In genomic region chr3:183532620-183533409, GRCh38 we compare ENCODE assay signal across 1 cellular context.
TF ChIP-seq lines count a peak whose summit lies in the region.

No MANE protein-coding gene starts in this region.

TF ChIP-seq in K562, 482 proteins besides CTCF, POLR2A, EP300 and RAD21 (continued from another document and continues in another):
- no peak for TF ChIP-seq CTCFL (IDR thresholded peaks at IDR 0.05; ENCODE audit: borderline replicate concordance, insufficient read depth, low read depth, low read length, poor library complexity, severe bottlenecking)
- 0 out of 2 replicates have a peak, but pooled peaks have one; percentile 11 for TF ChIP-seq PTRF (tag; IDR thresholded peaks at IDR 0.05)
- TF ChIP-seq ARID1B (IDR thresholded peaks at IDR 0.05), result peak; percentile 73
- no peak for TF ChIP-seq PATZ1 (CRISPR knock-in tag; IDR thresholded peaks at IDR 0.05; ENCODE audit: borderline replicate concordance)
- TF ChIP-seq ZEB2 (IDR thresholded peaks at IDR 0.05), result peak; percentile 80
- no peak for TF ChIP-seq NCOA4 (IDR thresholded peaks at IDR 0.05; ENCODE audit: partially characterized antibody)
- no peak for TF ChIP-seq EWSR1 (IDR thresholded peaks at IDR 0.05; ENCODE audit: borderline replicate concordance, low read depth, partially characterized antibody)
- no peak for TF ChIP-seq CBX8 (IDR thresholded peaks at IDR 0.05; ENCODE audit: borderline replicate concordance, extremely low read depth, low read depth, low read length, poor library complexity, severe bottlenecking)
- TF ChIP-seq TEAD1 (CRISPR knock-in tag; IDR thresholded peaks at IDR 0.05), result no peak
- peak; percentile 88 for TF ChIP-seq JUND (IDR thresholded peaks at IDR 0.05; ENCODE audit: borderline replicate concordance, low read depth, low read length)
- peak; percentile 77; the same call in 1 of the 3 replicates for TF ChIP-seq JUND (tag; IDR thresholded peaks at IDR 0.05; ENCODE audit: borderline replicate concordance, low read depth, low read length)
- no peak for TF ChIP-seq ZFP91 (CRISPR knock-in tag; IDR thresholded peaks at IDR 0.05)
- TF ChIP-seq TFAM (CRISPR knock-in tag; conservative IDR thresholded peaks at IDR 0.05), result no peak
- TF ChIP-seq ZNF589 (CRISPR knock-in tag; IDR thresholded peaks at IDR 0.05; ENCODE audit: low read depth), result no peak
- no peak for TF ChIP-seq TAF9B (IDR thresholded peaks at IDR 0.05; ENCODE audit: partially characterized antibody)
- 0 out of 2 replicates have a peak, but pooled peaks have one; percentile 47 for TF ChIP-seq CHAMP1 (IDR thresholded peaks at IDR 0.05)
- no peak for TF ChIP-seq NONO (IDR thresholded peaks at IDR 0.05; ENCODE audit: low read depth in 2 of 2, low read length in 1 of 2)
- no peak; the same call in 1 of the 2 replicates for TF ChIP-seq ZNF316 (IDR thresholded peaks at IDR 0.05)
- no peak for TF ChIP-seq TRIM25 (IDR thresholded peaks at IDR 0.05; ENCODE audit: borderline replicate concordance)
- TF ChIP-seq ZNF12 (CRISPR knock-in tag; IDR thresholded peaks at IDR 0.05), result no peak
- no peak for TF ChIP-seq NR2C2 (CRISPR knock-in tag; IDR thresholded peaks at IDR 0.05)
- peak; percentile 66 for TF ChIP-seq NR2C2 (tag; IDR thresholded peaks at IDR 0.05)
- no peak for TF ChIP-seq RB1 (IDR thresholded peaks at IDR 0.05; ENCODE audit: low read depth)
- no peak for TF ChIP-seq PHTF2 (CRISPR knock-in tag; IDR thresholded peaks at IDR 0.05)
- no peak for TF ChIP-seq ZNF354B (CRISPR knock-in tag; IDR thresholded peaks at IDR 0.05)
- peak; percentile 57; the same call in 1 of the 2 replicates for TF ChIP-seq ARID2 (IDR thresholded peaks at IDR 0.05)
- TF ChIP-seq POLR2G (IDR thresholded peaks at IDR 0.05; ENCODE audit: low read depth, low read length), result no peak
- no peak for TF ChIP-seq ZNF561 (CRISPR knock-in tag; conservative IDR thresholded peaks at IDR 0.05)
- no peak for TF ChIP-seq RERE (CRISPR knock-in tag; IDR thresholded peaks at IDR 0.05; ENCODE audit: borderline replicate concordance)
- TF ChIP-seq FOXO4 (CRISPR knock-in tag; IDR thresholded peaks at IDR 0.05), result no peak
- peak; percentile 44 for TF ChIP-seq ZFX (CRISPR knock-in tag; IDR thresholded peaks at IDR 0.05)
- TF ChIP-seq FOXJ2 (tag; IDR thresholded peaks at IDR 0.05), result no peak
- TF ChIP-seq PURB (CRISPR knock-in tag; IDR thresholded peaks at IDR 0.05; ENCODE audit: low read depth), result no peak
- TF ChIP-seq LARP7 (IDR thresholded peaks at IDR 0.05), result 0 out of 2 replicates have a peak, but pooled peaks have one; percentile 94
- TF ChIP-seq LEF1 (IDR thresholded peaks at IDR 0.05), result 0 out of 2 replicates have a peak, but pooled peaks have one; percentile 46
- TF ChIP-seq ZFP36 (IDR thresholded peaks at IDR 0.05; ENCODE audit: low read depth, low read length, partially characterized antibody), result peak; percentile 18
